In genomic region chrX:154444001-154444754, GRCh38 we compare ENCODE assay signal across 7 cellular contexts. TPM values are rescaled to one million over a fixed set of nuclear protein-coding genes. Genes with fewer than 3 reads are reported as not detected.
DNase-seq lines count a peak whose midpoint lies in the region; ATAC-seq, FAIRE-seq and TF ChIP-seq lines count a peak whose summit lies in the region.

FAM50A (plus strand) TSS chrX:154444141; CDS start chrX:154444236, 95 bp downstream.

- peaks cover 0 to 6% of the 10 kb centered on the region in 2 experiments for H3K36me3 ChIP-seq in keratinocyte (ENCODE audit: control insufficient read depth in 2 of 2, extremely low read depth in 1 of 2, insufficient read depth in 2 of 2, low read length in 2 of 2)

- H3K4me3 Mint-ChIP-seq in WTC11, result peak within 1 kb of the TSS; percentile 70

- H3K36me3 Mint-ChIP-seq in WTC11, result peaks cover 15% of the 10 kb centered on the region

- H3K79me2 ChIP-seq in keratinocyte (ENCODE audit: control insufficient read depth, insufficient read depth, low read length), result peaks cover 4% of the 10 kb centered on the region

- dilution Hi-C loops in keratinocyte (cut with MboI; ENCODE audit: extremely low pct_ligation_motif_present, low sequenced_read_pairs), result no loop called here

- H3K4me2 ChIP-seq in keratinocyte (ENCODE audit: control insufficient read depth, extremely low read depth, insufficient read depth, low read depth, low read length), result peak within 1 kb of the TSS; percentile 71

- DNase-seq in HEK293T (ENCODE audit: extremely low spot score) (peak; percentile 90), NCI-H1105 treated with DMSO at 0.1 percent for 48 hours (lab: John Stamatoyannopoulos, UW) (peak; percentile 76), WTC11 (ENCODE audit: low spot score) (peak; percentile 37), keratinocyte (ENCODE audit: low read depth, low spot score) (no peak)
- DNase-seq in central memory CD4-positive, alpha-beta T cell, result peak; percentile 67
- peak in 2 of 3 donors; percentile 52 to 73 for DNase-seq in stimulated activated CD4-positive, alpha-beta T cell treated with anti-CD3 and anti-CD28 coated beads, Interleukin-12 subunit alpha, Interleukin-12 subunit beta, amount 100 ng/mL, for 48 hours (ENCODE audit: low read depth in 2 of 3, low spot score in 1 of 3)

- H3K27ac Mint-ChIP-seq in WTC11, result peak within 1 kb of the TSS; percentile 68

- no peaks in the 10 kb centered on the region for H4K20me1 ChIP-seq in keratinocyte (ENCODE audit: control insufficient read depth, extremely low read depth, insufficient read depth, low read length)

- no peaks in the 10 kb centered on the region for H3K4me1 Mint-ChIP-seq in WTC11

- POLR2A ChIA-PET in HEK293T (lab: Yijun Ruan, JAX), result interaction anchor here (0.7 to 2.4 kb wide), 11 partner anchors 8 to 46 kb away, joined by 3 to 8 read pairs (median 4); partner anchors contain the start of genes ATP6AP1 and PLXNA3
- POLR2A ChIA-PET in WTC11 (lab: Charles Lee), result no interaction called here

- CTCF ChIA-PET in HEK293T (lab: Yijun Ruan, JAX), result no interaction called here
- CTCF ChIA-PET in WTC11 (lab: Charles Lee), result no interaction called here

- TF ChIP-seq CTCF in GM12873 (IDR thresholded peaks at IDR 0.05; ENCODE audit: insufficient read depth, low read depth, low read length, missing control alignments) (peak; percentile 3), WTC11 (IDR thresholded peaks at IDR 0.05) (no peak), keratinocyte (optimal IDR thresholded peaks at IDR 0.05 in 1 of 3, IDR thresholded peaks at IDR 0.05 in 1 of 3, conservative IDR thresholded peaks at IDR 0.05 in 1 of 3; ENCODE audit: extremely low read depth in 1 of 3, insufficient read depth in 2 of 3, low read length in 3 of 3) (no peak)

- peak; percentile 50 for ATAC-seq in WTC11

- H3K9ac ChIP-seq in keratinocyte (ENCODE audit: control insufficient read depth, extremely low read depth, insufficient read depth, low read length), result peak within 1 kb of the TSS; percentile 54

- no peaks in the 10 kb centered on the region for H3K9me3 ChIP-seq in keratinocyte (ENCODE audit: control insufficient read depth, low read depth, low read length)

- H3K27me3 ChIP-seq in keratinocyte (ENCODE audit: control insufficient read depth, extremely low read depth, insufficient read depth, low read length), result no peaks in the 10 kb centered on the region

- no peaks in the 10 kb centered on the region for H3K9me3 Mint-ChIP-seq in WTC11

- peaks cover 11% of the 10 kb centered on the region for H3K4me1 ChIP-seq in keratinocyte (ENCODE audit: control insufficient read depth, extremely low read depth, insufficient read depth, low read length)

- H3K27ac ChIP-seq in keratinocyte (ENCODE audit: control insufficient read depth, insufficient read depth, low read length), result no peak within 1 kb of the TSS

- no peaks in the 10 kb centered on the region for H3K27me3 Mint-ChIP-seq in WTC11 (ENCODE audit: low read depth)

- H3K4me3 ChIP-seq in keratinocyte (ENCODE audit: control insufficient read depth in 2 of 3, extremely low read depth in 1 of 3, insufficient read depth in 2 of 3, low read depth in 1 of 3, low read length in 3 of 3), result peak within 1 kb of the TSS; percentile 48 to 54 (median 49)

- H2AFZ ChIP-seq in keratinocyte (ENCODE audit: control insufficient read depth, low read length), result no peak within 1 kb of the TSS

- H3K9me1 ChIP-seq in keratinocyte (ENCODE audit: control insufficient read depth, extremely low read depth, insufficient read depth, low read length), result no peaks in the 10 kb centered on the region

- FAIRE-seq in keratinocyte (lab: Jason Lieb, UNC), result no peak

TF ChIP-seq in HEK293T, 16 proteins besides CTCF, POLR2A, EP300 and RAD21:
- 0 out of 2 replicates have a peak, but pooled peaks have one; percentile 53 for TF ChIP-seq ARNT (IDR thresholded peaks at IDR 0.05)
- TF ChIP-seq, protein P1, sequence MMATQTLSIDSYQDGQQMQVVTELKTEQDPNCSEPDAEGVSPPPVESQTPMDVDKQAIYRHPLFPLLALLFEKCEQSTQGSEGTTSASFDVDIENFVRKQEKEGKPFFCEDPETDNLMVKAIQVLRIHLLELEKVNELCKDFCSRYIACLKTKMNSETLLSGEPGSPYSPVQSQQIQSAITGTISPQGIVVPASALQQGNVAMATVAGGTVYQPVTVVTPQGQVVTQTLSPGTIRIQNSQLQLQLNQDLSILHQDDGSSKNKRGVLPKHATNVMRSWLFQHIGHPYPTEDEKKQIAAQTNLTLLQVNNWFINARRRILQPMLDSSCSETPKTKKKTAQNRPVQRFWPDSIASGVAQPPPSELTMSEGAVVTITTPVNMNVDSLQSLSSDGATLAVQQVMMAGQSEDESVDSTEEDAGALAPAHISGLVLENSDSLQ (IDR thresholded peaks at IDR 0.05), result no peak

TF ChIP-seq in WTC11, 78 proteins besides CTCF, POLR2A, EP300 and RAD21:
- TF ChIP-seq ZNF263 (CRISPR knock-in tag; IDR thresholded peaks at IDR 0.05; ENCODE audit: low read depth) (no peak), USF2 (CRISPR knock-in tag; IDR thresholded peaks at IDR 0.05) (peak; percentile 87), SP1 (CRISPR knock-in tag; conservative IDR thresholded peaks at IDR 0.05) (0 out of 2 replicates have a peak, but pooled peaks have one; percentile 14)
- TF ChIP-seq, protein P2, sequence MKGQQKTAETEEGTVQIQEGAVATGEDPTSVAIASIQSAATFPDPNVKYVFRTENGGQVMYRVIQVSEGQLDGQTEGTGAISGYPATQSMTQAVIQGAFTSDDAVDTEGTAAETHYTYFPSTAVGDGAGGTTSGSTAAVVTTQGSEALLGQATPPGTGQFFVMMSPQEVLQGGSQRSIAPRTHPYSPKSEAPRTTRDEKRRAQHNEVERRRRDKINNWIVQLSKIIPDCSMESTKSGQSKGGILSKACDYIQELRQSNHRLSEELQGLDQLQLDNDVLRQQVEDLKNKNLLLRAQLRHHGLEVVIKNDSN (CRISPR knock-in tag; IDR thresholded peaks at IDR 0.05), result 0 out of 2 replicates have a peak, but pooled peaks have one; percentile 16

RNA-seq across cellular contexts. Expression of gene FAM50A, which starts in this region (rescaled TPM):
- total RNA-seq in WTC11 (2021), result 50.2 to 51.8 TPM (median 51.1 TPM) in 3 replicates
- polyA plus RNA-seq in keratinocyte, result 34.0 to 40.0 TPM (median 35.7 TPM) in 3 replicates
- polyA plus RNA-seq in keratinocyte (2011; ENCODE audit: low read depth), result 51.4 TPM
- 25.8 and 41.6 TPM in 2 replicates for polyA plus RNA-seq in keratinocyte (2011; cell fraction: cytosol; rRNA removed)
- 55.3 and 58.4 TPM in 2 replicates for polyA plus RNA-seq in keratinocyte (2011; cell fraction: nucleus; rRNA removed)
- 44.4 and 54.1 TPM in 2 replicates for polyA plus RNA-seq in keratinocyte (2012; ENCODE audit: low replicate concordance)
- polyA minus RNA-seq in keratinocyte, result 20.9 to 32.1 TPM (median 31.1 TPM) in 3 replicates
- polyA minus RNA-seq in keratinocyte (2011; cell fraction: cytosol; rRNA and poly(A)+ RNA removed), result 16.1 TPM
- polyA minus RNA-seq in keratinocyte (2011; cell fraction: nucleus; rRNA and poly(A)+ RNA removed), result 13.3 and 15.1 TPM in 2 replicates
